In the genomic region with DNA sequence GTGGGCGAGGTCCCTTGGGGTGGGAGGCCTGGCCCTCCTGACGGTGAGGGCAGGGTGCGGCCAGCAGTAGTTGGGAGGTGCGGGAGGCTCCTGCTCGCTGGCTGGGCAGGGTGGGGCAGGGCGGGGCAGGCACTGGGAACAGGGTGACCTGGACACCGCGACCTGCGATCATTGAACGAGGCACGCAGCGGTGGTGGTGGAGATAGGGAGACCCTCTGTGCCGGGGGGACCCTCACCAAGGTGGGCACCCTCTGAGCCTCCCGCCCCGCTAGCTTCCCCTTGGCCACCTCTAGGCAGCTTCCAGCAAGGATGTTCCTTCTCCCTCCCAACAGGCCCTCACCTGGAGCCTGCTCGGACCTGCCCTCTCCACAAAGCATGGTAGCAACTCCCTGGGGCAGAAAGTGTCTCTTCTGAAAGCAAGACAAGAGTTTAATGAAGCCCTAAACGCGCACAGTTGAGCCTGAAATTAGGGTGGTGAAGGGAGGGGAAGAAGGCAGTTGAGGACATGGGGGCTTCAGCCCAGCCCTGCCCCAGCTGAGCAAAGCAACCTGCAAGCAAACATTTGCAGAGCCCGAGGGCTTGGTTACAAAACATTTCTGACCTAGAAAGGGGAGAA, we compare ENCODE assay signal across 21 cellular contexts. TPM values are rescaled to one million over a fixed set of nuclear protein-coding genes. Genes with fewer than 3 reads are reported as not detected.
DNase-seq lines count a peak whose midpoint lies in the region; ATAC-seq, FAIRE-seq and TF ChIP-seq lines count a peak whose summit lies in the region.
"Had no signal": no experiment of that assay in that cellular context is flagged by ENCODE, and none has a peak within 500 bp of the region (broad histone marks: within the 10 kb centered on the region; RNA-seq: fewer than 3 reads in every experiment).

No MANE protein-coding gene starts in this region.

- no peak overlapping the region for H3K27ac Mint-ChIP-seq in activated CD4-positive, alpha-beta T cell treated with anti-CD3 and anti-CD28 coated beads, Interleukin-2, amount 10 ng/mL, durations not matched to agents 24 days and 14 days
- H3K27ac Mint-ChIP-seq: activated naive CD4-positive, alpha-beta T cell treated with anti-CD3 and anti-CD28 coated beads, Interleukin-2, amount 50 U/mL, for 72 hours; H9; progenitor cell of endocrine pancreas; T-cell had no signal

- H3K79me2 ChIP-seq in HCT116 (ENCODE audit: insufficient read depth, low read length) (no peaks in the 10 kb centered on the region), hepatocyte (no peaks in the 10 kb centered on the region)

- no peak for FAIRE-seq in D721Med (lab: Jason Lieb, UNC)
- FAIRE-seq: RCC 7860 had no signal

- no peak overlapping the region for H3K9ac ChIP-seq in HCT116 (ENCODE audit: low read length)

- RAD21 ChIA-PET in HCT116 (lab: Charles Lee; ENCODE audit: low non-redundant PET in 1 of 2, low total read pairs in 2 of 2, uncharacterized antibody in 2 of 2, unreplicated experiment in 2 of 2): no interaction called here

- intact Hi-C loops in HCT116 (cut with micrococcal nuclease) (no loop called here), psoas muscle (cut with DNase I) (loop anchor here in 1 of 2 donors (5.0 kb wide), 1 partner anchor 145 kb away; no protein-coding TSS in a partner anchor)
- intact Hi-C loops in activated CD4-positive, alpha-beta T cell treated with anti-CD3 and anti-CD28 coated beads, Interleukin-2, amount 10 ng/mL, durations not matched to agents 24 days and 14 days (cut with micrococcal nuclease): no loop called here

- peaks cover 7 to 20% of the 10 kb centered on the region in 2 experiments; a peak in 2 of 4 replicates for H3K4me1 ChIP-seq in HCT116 (ENCODE audit: control insufficient read depth in 1 of 2, insufficient read depth in 2 of 2, low read length in 2 of 2)
- H3K4me1 ChIP-seq in RWPE2 (ENCODE audit: insufficient read depth, poor library complexity, severe bottlenecking): peaks cover 29% of the 10 kb centered on the region
- peaks cover 34% of the 10 kb centered on the region for H3K4me1 ChIP-seq in hepatocyte (ENCODE audit: insufficient read depth)
- H3K4me1 ChIP-seq in psoas muscle: peaks cover 18% of the 10 kb centered on the region

- no peak for TF ChIP-seq RAD21 in HCT116 (IDR thresholded peaks at IDR 0.05; ENCODE audit: low read depth)

- H3K9me3 ChIP-seq in HCT116 (ENCODE audit: control insufficient read depth in 1 of 2, insufficient read depth in 1 of 2, low read depth in 1 of 2, low read length in 2 of 2): no peaks in the 10 kb centered on the region
- no peaks in the 10 kb centered on the region for H3K9me3 ChIP-seq in RWPE2 (ENCODE audit: severe bottlenecking)
- H3K9me3 ChIP-seq in hepatocyte (ENCODE audit: low read depth): no peaks in the 10 kb centered on the region
- no peaks in the 10 kb centered on the region for H3K9me3 ChIP-seq in psoas muscle

- H3K27me3 Mint-ChIP-seq in activated CD4-positive, alpha-beta T cell treated with anti-CD3 and anti-CD28 coated beads, Interleukin-2, amount 10 ng/mL, durations not matched to agents 24 days and 14 days: peaks cover 22% of the 10 kb centered on the region
- H3K27me3 Mint-ChIP-seq: T-cell had no signal

- no peak overlapping the region for H3K4me3 ChIP-seq in HCT116 (replicated peaks in 1 of 2; ENCODE audit: low read depth in 1 of 2, low read length in 2 of 2)
- no peak overlapping the region for H3K4me3 ChIP-seq in RWPE2 (ENCODE audit: severe bottlenecking)
- no peak overlapping the region for H3K4me3 ChIP-seq in hepatocyte
- no peak overlapping the region for H3K4me3 ChIP-seq in psoas muscle
- H3K4me3 ChIP-seq: dorsolateral prefrontal cortex had no signal

- H3K4me2 ChIP-seq in HCT116 (ENCODE audit: low read length) (no peak overlapping the region), hepatocyte (no peak overlapping the region)

- no peak for TF ChIP-seq CTCF in HCT116 (IDR thresholded peaks at IDR 0.05 in 2 of 3, conservative IDR thresholded peaks at IDR 0.05 in 1 of 3; ENCODE audit: borderline replicate concordance in 1 of 3, insufficient read depth in 1 of 3, low read depth in 2 of 3, low read length in 2 of 3)
- TF ChIP-seq CTCF in RWPE2 (IDR thresholded peaks at IDR 0.05; ENCODE audit: poor library complexity, severe bottlenecking): no peak
- no peak for TF ChIP-seq CTCF in hepatocyte (IDR thresholded peaks at IDR 0.05; ENCODE audit: poor library complexity)
- no peak for TF ChIP-seq CTCF in psoas muscle (IDR thresholded peaks at IDR 0.05)
- TF ChIP-seq CTCF in D721Med (IDR thresholded peaks at IDR 0.05; ENCODE audit: insufficient read depth, missing control alignments): no peak

- H3K9me3 Mint-ChIP-seq in activated CD4-positive, alpha-beta T cell treated with anti-CD3 and anti-CD28 coated beads, Interleukin-2, amount 10 ng/mL, durations not matched to agents 24 days and 14 days: no peaks in the 10 kb centered on the region
- H3K9me3 Mint-ChIP-seq: activated T-cell treated with anti-CD3 and anti-CD28 coated beads, Interleukin-2, amount 50 U/mL, for 4 hours; brain; H9; T-cell had no signal

- H2AFZ ChIP-seq in HCT116 (ENCODE audit: low read depth, low read length, poor library complexity, severe bottlenecking) (no peak overlapping the region), hepatocyte (no peak overlapping the region)

- POLR2A ChIA-PET in HCT116 (lab: Charles Lee): no interaction called here

- no TSS peak for BruUV-seq in HCT116 (replicated peaks; lab: Mats Ljungman, UMichigan)

- H3K9me2 ChIP-seq in HCT116 (ENCODE audit: insufficient read depth) (no peaks in the 10 kb centered on the region), hepatocyte (replicated peaks; ENCODE audit: insufficient read depth) (no peaks in the 10 kb centered on the region)

- CTCF ChIA-PET in HCT116 (lab: Charles Lee): no interaction called here

- H3K36me3 ChIP-seq in HCT116 (ENCODE audit: control insufficient read depth in 1 of 2, insufficient read depth in 2 of 2, low read length in 2 of 2) (no peaks in the 10 kb centered on the region), RWPE2 (ENCODE audit: low read depth) (no peaks in the 10 kb centered on the region), hepatocyte (replicated peaks; ENCODE audit: insufficient read depth, low read depth) (no peaks in the 10 kb centered on the region), psoas muscle (ENCODE audit: insufficient read depth in 1 of 2, low read depth in 1 of 2) (no peaks in the 10 kb centered on the region)

- no peaks in the 10 kb centered on the region for H4K20me1 ChIP-seq in HCT116 (ENCODE audit: insufficient read depth)
- no peaks in the 10 kb centered on the region for H4K20me1 ChIP-seq in hepatocyte (ENCODE audit: insufficient read depth, poor library complexity, severe bottlenecking)

- H3K27me3 ChIP-seq in HCT116 (ENCODE audit: insufficient read depth, low read length) (no peaks in the 10 kb centered on the region), RWPE2 (ENCODE audit: insufficient read depth, poor library complexity, severe bottlenecking) (no peaks in the 10 kb centered on the region), hepatocyte (no peaks in the 10 kb centered on the region), psoas muscle (ENCODE audit: insufficient read depth in 3 of 3, low read length in 2 of 3) (no peaks in the 10 kb centered on the region)
- H3K27me3 ChIP-seq: dorsolateral prefrontal cortex had no signal

- no peaks in the 10 kb centered on the region for H3K36me3 Mint-ChIP-seq in activated CD4-positive, alpha-beta T cell treated with anti-CD3 and anti-CD28 coated beads, Interleukin-2, amount 10 ng/mL, durations not matched to agents 24 days and 14 days (ENCODE audit: low read depth)
- H3K36me3 Mint-ChIP-seq: activated naive CD4-positive, alpha-beta T cell treated with anti-CD3 and anti-CD28 coated beads, Interleukin-2, amount 50 U/mL, for 72 hours; brain; T-cell had no signal

- TF ChIP-seq POLR2A in HCT116 (IDR thresholded peaks at IDR 0.05; ENCODE audit: borderline replicate concordance, extremely low read depth, insufficient read depth, insufficient read length): no peak

- 78% methylated on average over 9 of the region's 19 CpGs for WGBS in hepatocyte (ENCODE audit: low lambda C conversion rate, missing lambda C conversion rate)
- 90 to 95% (median 91%) methylated on average over 15 to 19 of the region's 19 CpGs for WGBS in psoas muscle, 3 donors

- no peak overlapping the region for H3K4me3 Mint-ChIP-seq in activated CD4-positive, alpha-beta T cell treated with anti-CD3 and anti-CD28 coated beads, Interleukin-2, amount 10 ng/mL, durations not matched to agents 24 days and 14 days
- H3K4me3 Mint-ChIP-seq: activated T-cell treated with anti-CD3 and anti-CD28 coated beads, Interleukin-2, amount 50 U/mL, for 4 hours; brain; H9; T-cell had no signal

- no peak overlapping the region for H3K27ac ChIP-seq in HCT116 (ENCODE audit: low read depth, low read length)
- peak overlapping the region; percentile 95 for H3K27ac ChIP-seq in RWPE2 (ENCODE audit: poor library complexity, severe bottlenecking)
- peak overlapping the region; percentile 68 for H3K27ac ChIP-seq in hepatocyte
- H3K27ac ChIP-seq in psoas muscle: peak overlapping the region; percentile 87
- H3K27ac ChIP-seq: dorsolateral prefrontal cortex had no signal

- DNase-seq in HCT116 (ENCODE audit: low read depth, low spot score) (no peak), RWPE2 (ENCODE audit: low spot score) (no peak), hepatocyte (ENCODE audit: low spot score) (no peak), psoas muscle (peak in 1 of 2 donors; percentile 51), D721Med (ENCODE audit: insufficient read length, low spot score) (no peak), COLO829 (ENCODE audit: low spot score) (no peak)
- DNase-seq in activated CD4-positive, alpha-beta T cell treated with anti-CD3 and anti-CD28 coated beads, Interleukin-2, amount 10 ng/mL, durations not matched to agents 24 days and 14 days: no peak
- DNase-seq in activated naive CD4-positive, alpha-beta T cell (lab: John Stamatoyannopoulos, UW): no peak
- DNase-seq: activated CD4-positive, alpha-beta T cell treated with anti-CD3 and anti-CD28 coated beads, Interleukin-2, amount 50 U/mL, for 48 hours; activated T-cell treated with anti-CD3 and anti-CD28 coated beads, Interleukin-2, amount 50 U/mL, for 4 hours; dorsolateral prefrontal cortex; GF-D8; H9; hippocampal formation; NCI-H1092 treated with DMSO at 0.1 percent for 48 hours; stimulated activated CD4-positive, alpha-beta T cell treated with anti-CD3 and anti-CD28 coated beads, Interleukin-15, amount 100 ng/mL, for 24 hours; T-cell had no signal

- ATAC-seq in HCT116 (0 out of 2 replicates have a peak, but pooled peaks have one; percentile 30), RWPE2 (ENCODE audit: low read depth) (peak; percentile 65), psoas muscle (peak in 1 of 4 donors; percentile 8)
- ATAC-seq: activated naive CD4-positive, alpha-beta T cell treated with anti-CD3 and anti-CD28 coated beads, Interleukin-2, amount 50 U/mL, for 72 hours; activated T-cell treated with anti-CD3 and anti-CD28 coated beads, Interleukin-2, amount 50 U/mL, for 4 hours had no signal

- H3K4me1 Mint-ChIP-seq in activated CD4-positive, alpha-beta T cell treated with anti-CD3 and anti-CD28 coated beads, Interleukin-2, amount 10 ng/mL, durations not matched to agents 24 days and 14 days: peaks cover 14% of the 10 kb centered on the region

RNA-seq across cellular contexts. Expression of a gene that starts 15.3 kb away (rescaled TPM):
- total RNA-seq in HCT116 (2021; ENCODE audit: unreplicated experiment) (44.8 TPM), hepatocyte (148 and 164 TPM in 2 replicates), psoas muscle (100 to 1,000 TPM in 3 of 4 donors, 10 to 100 TPM in 1; 52.2 to 278 (median 192) TPM)
- polyA plus RNA-seq in HCT116 (2012): 21.9 and 28.4 TPM in 2 replicates
- polyA plus RNA-seq in hepatocyte (84.0 and 91.1 TPM in 2 replicates), psoas muscle (10 to 100 TPM; 20.1 to 74.7 (median 72.1) TPM)
- 73.2 and 80.6 TPM in 2 replicates for total RNA-seq in activated CD4-positive, alpha-beta T cell treated with anti-CD3 and anti-CD28 coated beads, Interleukin-2, amount 10 ng/mL, durations not matched to agents 24 days and 14 days
